14 cellular contexts compared by ENCODE assay signal in genomic region chrX:39199429-39199828, GRCh38.
"Had no signal": no experiment of that assay in that cellular context is flagged by ENCODE, and none has a peak within 500 bp of the region (broad histone marks: within the 10 kb centered on the region; RNA-seq: fewer than 3 reads in every experiment).

No MANE protein-coding gene starts in this region.

- H3K27ac Mint-ChIP-seq: activated CD4-positive, alpha-beta T cell treated with anti-CD3 and anti-CD28 coated beads, Interleukin-2, amount 10 ng/mL, durations not matched to agents 7 days and 5 days had no signal

- H3K4me3 Mint-ChIP-seq: activated CD4-positive, alpha-beta T cell treated with anti-CD3 and anti-CD28 coated beads, Interleukin-2, amount 10 ng/mL, durations not matched to agents 7 days and 5 days had no signal

- H3K27me3 Mint-ChIP-seq: activated CD4-positive, alpha-beta T cell treated with anti-CD3 and anti-CD28 coated beads, Interleukin-2, amount 10 ng/mL, durations not matched to agents 7 days and 5 days had no signal

- FAIRE-seq: keratinocyte had no signal

- ATAC-seq: gastroesophageal sphincter, left ventricle myocardium superior, psoas muscle had no signal

- DNase-seq: activated CD4-positive, alpha-beta T cell treated with anti-CD3 and anti-CD28 coated beads, Interleukin-2, amount 10 ng/mL, durations not matched to agents 7 days and 5 days; activated naive CD4-positive, alpha-beta T cell treated with Interleukin-2 at 50 U/mL for 16 hours; caudate nucleus; effector memory CD4-positive, alpha-beta T cell; left ventricle myocardium superior; mesendoderm; psoas muscle; sigmoid colon; stimulated activated CD4-positive, alpha-beta T cell treated with anti-CD3 and anti-CD28 coated beads, Interleukin-4, amount 100 ng/mL, for 1 hour; stimulated activated CD8-positive, alpha-beta memory T cell treated with anti-CD3 and anti-CD28 coated beads, Interleukin-4, amount 100 ng/mL, for 48 hours; stomach; T1000 had no signal
